ENCODE assay signal across 15 cellular contexts in genomic region chr10:73922007-73922863, GRCh38. TPM values are rescaled to one million over a fixed set of nuclear protein-coding genes. Genes with fewer than 3 reads are reported as not detected.
DNase-seq lines count a peak whose midpoint lies in the region; ATAC-seq and TF ChIP-seq lines count a peak whose summit lies in the region.
"Had no signal": no experiment of that assay in that cellular context is flagged by ENCODE, and none has a peak within 500 bp of the region (broad histone marks: within the 10 kb centered on the region; RNA-seq: fewer than 3 reads in every experiment).

No MANE protein-coding gene starts in this region.

- H3K9ac ChIP-seq in Loucy (ENCODE audit: low read depth, low read length, poor library complexity, severe bottlenecking): no peak overlapping the region

- peaks cover 7% of the 10 kb centered on the region for H3K9me3 Mint-ChIP-seq in activated naive CD8-positive, alpha-beta T cell treated with anti-CD3 and anti-CD28 coated beads, Interleukin-2, amount 10 ng/mL, durations not matched to agents 7 days and 5 days
- H3K9me3 Mint-ChIP-seq in stimulated activated effector memory CD8-positive, alpha-beta T cell treated with anti-CD3 and anti-CD28 coated beads, Interleukin-12 subunit alpha, Interleukin-12 subunit beta, amount 100 ng/mL, for 72 hours: peaks cover 5% of the 10 kb centered on the region

- intact Hi-C loops in vagina (cut with DNase I): no loop called here

- no peak for TF ChIP-seq POLR2A in vagina (IDR thresholded peaks at IDR 0.05)

- no peaks in the 10 kb centered on the region for H3K79me2 ChIP-seq in Loucy (ENCODE audit: insufficient read depth, low read length)

- H3K27me3 ChIP-seq in Loucy (ENCODE audit: insufficient read depth, low read length, poor library complexity, severe bottlenecking) (no peaks in the 10 kb centered on the region), vagina (no peaks in the 10 kb centered on the region)

- no peaks in the 10 kb centered on the region for H3K9me2 ChIP-seq in Loucy (replicated peaks; ENCODE audit: low read depth, low read length)

- H3K36me3 Mint-ChIP-seq in activated naive CD8-positive, alpha-beta T cell treated with anti-CD3 and anti-CD28 coated beads, Interleukin-2, amount 10 ng/mL, durations not matched to agents 7 days and 5 days: peaks cover 11% of the 10 kb centered on the region
- peaks cover 8% of the 10 kb centered on the region for H3K36me3 Mint-ChIP-seq in stimulated activated effector memory CD8-positive, alpha-beta T cell treated with anti-CD3 and anti-CD28 coated beads, Interleukin-12 subunit alpha, Interleukin-12 subunit beta, amount 100 ng/mL, for 72 hours
- H3K36me3 Mint-ChIP-seq: brain had no signal

- H3F3A ChIP-seq in Loucy (ENCODE audit: low read depth): no peaks in the 10 kb centered on the region

- H3K4me3 ChIP-seq in Loucy (ENCODE audit: low read length, poor library complexity, severe bottlenecking) (no peak overlapping the region), vagina (no peak overlapping the region)

- H3K4me1 ChIP-seq in Loucy (ENCODE audit: insufficient read depth, low read length, poor library complexity, severe bottlenecking) (peaks cover 15% of the 10 kb centered on the region), vagina (peaks cover 28% of the 10 kb centered on the region)

- peak; percentile 81 for ATAC-seq in activated naive CD8-positive, alpha-beta T cell treated with anti-CD3 and anti-CD28 coated beads, Interleukin-2, amount 10 ng/mL, durations not matched to agents 7 days and 5 days (ENCODE audit: low read depth)
- peak; percentile 69 for ATAC-seq in stimulated activated effector memory CD8-positive, alpha-beta T cell treated with anti-CD3 and anti-CD28 coated beads, Interleukin-12 subunit alpha, Interleukin-12 subunit beta, amount 100 ng/mL, for 72 hours
- no peak for ATAC-seq in HG03520 (IDR thresholded peaks at IDR 0.05; ENCODE audit: unreplicated experiment)
- ATAC-seq: PC-3 had no signal

- peaks cover 25% of the 10 kb centered on the region for H3K4me1 Mint-ChIP-seq in activated naive CD8-positive, alpha-beta T cell treated with anti-CD3 and anti-CD28 coated beads, Interleukin-2, amount 10 ng/mL, durations not matched to agents 7 days and 5 days
- peaks cover 37% of the 10 kb centered on the region for H3K4me1 Mint-ChIP-seq in stimulated activated effector memory CD8-positive, alpha-beta T cell treated with anti-CD3 and anti-CD28 coated beads, Interleukin-12 subunit alpha, Interleukin-12 subunit beta, amount 100 ng/mL, for 72 hours

- peak overlapping the region; percentile 63 for H3K4me3 Mint-ChIP-seq in activated naive CD8-positive, alpha-beta T cell treated with anti-CD3 and anti-CD28 coated beads, Interleukin-2, amount 10 ng/mL, durations not matched to agents 7 days and 5 days
- peak overlapping the region; percentile 45 for H3K4me3 Mint-ChIP-seq in stimulated activated effector memory CD8-positive, alpha-beta T cell treated with anti-CD3 and anti-CD28 coated beads, Interleukin-12 subunit alpha, Interleukin-12 subunit beta, amount 100 ng/mL, for 72 hours
- H3K4me3 Mint-ChIP-seq: brain had no signal

- H3K4me2 ChIP-seq in Loucy (ENCODE audit: low read depth, low read length, poor library complexity, severe bottlenecking): peak overlapping the region; percentile 5

- POLR2A ChIA-PET in activated naive CD8-positive, alpha-beta T cell treated with anti-CD3 and anti-CD28 coated beads, Interleukin-2, amount 10 ng/mL, durations not matched to agents 7 days and 5 days (lab: Charles Lee): interaction anchor here (0.6 kb wide), 1 partner anchor 179 kb away, joined by 3 read pairs; no protein-coding TSS in a partner anchor

- no peak overlapping the region for H2AFZ ChIP-seq in Loucy (ENCODE audit: low read length)

- peaks cover 52% of the 10 kb centered on the region for H3K27me3 Mint-ChIP-seq in activated naive CD8-positive, alpha-beta T cell treated with anti-CD3 and anti-CD28 coated beads, Interleukin-2, amount 10 ng/mL, durations not matched to agents 7 days and 5 days

- H4K20me1 ChIP-seq in Loucy (ENCODE audit: insufficient read depth, low read length, poor library complexity, severe bottlenecking): no peaks in the 10 kb centered on the region

- H3K27ac Mint-ChIP-seq in activated naive CD8-positive, alpha-beta T cell treated with anti-CD3 and anti-CD28 coated beads, Interleukin-2, amount 10 ng/mL, durations not matched to agents 7 days and 5 days: peak overlapping the region; percentile 53
- H3K27ac Mint-ChIP-seq in stimulated activated effector memory CD8-positive, alpha-beta T cell treated with anti-CD3 and anti-CD28 coated beads, Interleukin-12 subunit alpha, Interleukin-12 subunit beta, amount 100 ng/mL, for 72 hours: peak overlapping the region; percentile 46
- H3K27ac Mint-ChIP-seq: brain had no signal

- H3K9me3 ChIP-seq in Loucy (ENCODE audit: insufficient read depth, low read depth, low read length): no peaks in the 10 kb centered on the region
- H3K9me3 ChIP-seq in vagina: no peaks in the 10 kb centered on the region

- H3K36me3 ChIP-seq in Loucy (ENCODE audit: insufficient read depth, low read length): no peaks in the 10 kb centered on the region
- H3K36me3 ChIP-seq in vagina: no peaks in the 10 kb centered on the region

- DNase-seq in activated gamma-delta T cell treated with Interleukin-2 at 50 U/mL for 16 hours (peak; percentile 26), activated gamma-delta T cell (lab: John Stamatoyannopoulos, UW) (no peak), vagina (ENCODE audit: extremely low spot score in 2 of 2) (no peak), medulla oblongata (ENCODE audit: extremely low spot score) (no peak)
- DNase-seq in activated naive CD8-positive, alpha-beta T cell treated with anti-CD3 and anti-CD28 coated beads, Interleukin-2, amount 10 ng/mL, durations not matched to agents 7 days and 5 days: peak; percentile 49
- DNase-seq in stimulated activated effector memory CD8-positive, alpha-beta T cell treated with anti-CD3 and anti-CD28 coated beads, Interleukin-12 subunit alpha, Interleukin-12 subunit beta, amount 100 ng/mL, for 72 hours (ENCODE audit: low spot score in 2 of 2): peak in 1 of 2 donors; percentile 56
- DNase-seq: DMS79 treated with DMSO at 0.1 percent for 48 hours; effector CD8-positive, alpha-beta T cell; HCEC 1CT; NCI-H1092 treated with DMSO at 0.1 percent for 48 hours; NCI-H345; PC-3 had no signal

- H3K27ac ChIP-seq in vagina: no peak overlapping the region

- TF ChIP-seq CTCF in Loucy (conservative IDR thresholded peaks at IDR 0.05; ENCODE audit: low read length) (no peak), vagina (IDR thresholded peaks at IDR 0.05) (no peak)

RNA-seq across cellular contexts. Expression of gene PLAU, which starts 11.3 kb away (rescaled TPM):
- under 1 TPM; 0.61 to 0.62 TPM for total RNA-seq in activated naive CD8-positive, alpha-beta T cell treated with anti-CD3 and anti-CD28 coated beads, Interleukin-2, amount 10 ng/mL, durations not matched to agents 7 days and 5 days
- total RNA-seq in vagina: 18.2 TPM

RNA-seq across cellular contexts. Expression of gene CAMK2G, which starts 47.9 kb away (rescaled TPM):
- 10 to 100 TPM; 48.6 to 53.5 TPM for total RNA-seq in activated naive CD8-positive, alpha-beta T cell treated with anti-CD3 and anti-CD28 coated beads, Interleukin-2, amount 10 ng/mL, durations not matched to agents 7 days and 5 days
- 48.9 TPM for total RNA-seq in vagina

Comparison
In these comparisons a context has a peak if more than half of its experiments do, and no peak if none do; other contexts are left out.
1. DNase-seq: peak in activated gamma-delta T cell treated with Interleukin-2 at 50 U/mL for 16 hours (single experiment) and activated naive CD8-positive, alpha-beta T cell treated with anti-CD3 and anti-CD28 coated beads, Interleukin-2, amount 10 ng/mL, durations not matched to agents 7 days and 5 days (single experiment); none in activated gamma-delta T cell (single experiment), vagina (0 of 2) and medulla oblongata (single experiment).
2. RNA of gene PLAU, which starts 11.3 kb away (total RNA-seq): 18.2 TPM in vagina (single experiment); 0.61 to 0.62 TPM in activated naive CD8-positive, alpha-beta T cell treated with anti-CD3 and anti-CD28 coated beads, Interleukin-2, amount 10 ng/mL, durations not matched to agents 7 days and 5 days; every median in the first group is over 10 times any median in the second.